In genomic region chr5:55481293-55481900, GRCh38 we compare ENCODE assay signal across 23 cellular contexts. TPM values are rescaled to one million over a fixed set of nuclear protein-coding genes. Genes with fewer than 3 reads are reported as not detected.
A peak's percentile ranks its signal among the peaks of the same experiment; 100 is the strongest.
DNase-seq lines count a peak whose midpoint lies in the region; ATAC-seq, FAIRE-seq and TF ChIP-seq lines count a peak whose summit lies in the region.
"Had no signal": no experiment of that assay in that cellular context is flagged by ENCODE, and none has a peak within 500 bp of the region (broad histone marks: within the 10 kb centered on the region; RNA-seq: fewer than 3 reads in every experiment).

No MANE protein-coding gene starts in this region.

- H3K9me3 Mint-ChIP-seq in GM23338, result no peaks in the 10 kb centered on the region; the same call in 2 of the 3 replicates
- H3K9me3 Mint-ChIP-seq: naive thymus-derived CD8-positive, alpha-beta T cell had no signal

- H3K27me3 Mint-ChIP-seq in GM23338 (ENCODE audit: insufficient read depth, low read depth, poor library complexity), result no peaks in the 10 kb centered on the region
- H3K27me3 Mint-ChIP-seq: naive thymus-derived CD8-positive, alpha-beta T cell had no signal

- H4K8ac ChIP-seq in H1 (ENCODE audit: extremely low read depth, insufficient read depth, low read length), result no peak overlapping the region

- no peak overlapping the region for H4K91ac ChIP-seq in H1 (replicated peaks; ENCODE audit: insufficient read length, low read length)

- peaks cover 3% of the 10 kb centered on the region; the same call in 1 of the 2 replicates for H3K79me1 ChIP-seq in H1 (ENCODE audit: low read depth, low read length)

- no peak overlapping the region for H3K4me3 Mint-ChIP-seq in GM23338
- H3K4me3 Mint-ChIP-seq: naive thymus-derived CD8-positive, alpha-beta T cell had no signal

- peaks cover 75% of the 10 kb centered on the region for H3K79me2 ChIP-seq in GM23338 (replicated peaks; ENCODE audit: insufficient read depth)
- peaks cover 0 to 67% of the 10 kb centered on the region in 2 experiments; a peak in 3 of 4 replicates for H3K79me2 ChIP-seq in H1 (ENCODE audit: control insufficient read depth in 1 of 2, insufficient read depth in 2 of 2, low read length in 2 of 2)

- WGBS in H1 (ENCODE audit: extremely low coverage in 1 of 2, insufficient coverage in 1 of 2, insufficient read length in 1 of 2, insufficient replicate concordance in 2 of 2, low coverage in 1 of 2, low lambda C conversion rate in 2 of 2, missing lambda C conversion rate in 1 of 2), 2 experiments, result 74% methylated on average over 3 of the region's 3 CpGs; no CpG with 5 or more reads in 1 of the 2 experiments

- H3K4ac ChIP-seq in H1 (replicated peaks; ENCODE audit: insufficient read length, low read depth, low read length), result no peak overlapping the region

- H3K4me1 ChIP-seq in GM23338 (ENCODE audit: insufficient read depth) (peaks cover 43% of the 10 kb centered on the region), H1 (replicated peaks in 1 of 4; ENCODE audit: control insufficient read depth in 3 of 4, insufficient read depth in 4 of 4, low read length in 3 of 4) (peaks cover 3 to 18% (median 11%) of the 10 kb centered on the region in 4 experiments; a peak in 6 of 7 replicates), gastrocnemius medialis (peaks cover 16 to 28% of the 10 kb centered on the region in 2 donors)
- H3K4me1 ChIP-seq: BLaER1 had no signal

- H2BK12ac ChIP-seq in H1 (ENCODE audit: low read depth, low read length), result no peak overlapping the region

- DNase-seq in GM23338 (ENCODE audit: low spot score) (no peak), NCI-H69 (lab: John Stamatoyannopoulos, UW) (peak; percentile 8), H1 (ENCODE audit: low read depth in 1 of 2, low spot score in 2 of 2) (no peak), gastrocnemius medialis (peak in 1 of 2 donors; percentile 6), GF-D8 (lab: John Stamatoyannopoulos, UW) (no peak)
- DNase-seq in stimulated activated naive CD4-positive, alpha-beta T cell treated with Interleukin-2 at 50 U/mL for 16 hours (lab: John Stamatoyannopoulos, UW), result no peak
- DNase-seq: activated CD4-positive, alpha-beta T cell treated with anti-CD3 and anti-CD28 coated beads, Interleukin-2, amount 50 U/mL, for 48 hours; activated gamma-delta T cell treated with Interleukin-2 at 50 U/mL for 16 hours; cerebellar nuclear complex; DMS153; hippocampal formation; naive thymus-derived CD8-positive, alpha-beta T cell; NCI-H2107; posterior cingulate gyrus; small intestine; stimulated activated CD4-positive, alpha-beta T cell treated with anti-CD3 and anti-CD28 coated beads, Interleukin-2, amount 100 ng/mL, for 48 hours; stomach; trophoblast cell; WERI-Rb-1 had no signal

- H3K4me3 ChIP-seq in GM23338, result no peak overlapping the region
- no peak overlapping the region for H3K4me3 ChIP-seq in H1 (ENCODE audit: extremely low read depth in 1 of 4, insufficient read depth in 2 of 4, low read depth in 3 of 4, low read length in 4 of 4)
- no peak overlapping the region for H3K4me3 ChIP-seq in gastrocnemius medialis
- H3K4me3 ChIP-seq: BLaER1, SJSA1, stomach had no signal

- H2BK5ac ChIP-seq in H1 (ENCODE audit: low read depth, low read length), result 0 out of 2 replicates have a peak overlapping the region, but pooled peaks have one; percentile 8

- H2BK15ac ChIP-seq in H1 (ENCODE audit: low read length), result no peak overlapping the region

- H3K23me2 ChIP-seq in H1 (ENCODE audit: low read depth, low read length), result no peaks in the 10 kb centered on the region

- POLR2A ChIA-PET in H1 (lab: Charles Lee; ENCODE audit: partially characterized antibody), result no interaction called here

- TF ChIP-seq CTCF in GM23338 (conservative IDR thresholded peaks at IDR 0.05; ENCODE audit: low read depth in 2 of 2) (no peak), H1 (IDR thresholded peaks at IDR 0.05; ENCODE audit: control extremely low read depth in 1 of 3, insufficient read depth in 1 of 3, low read depth in 1 of 3, low read length in 3 of 3) (no peak), gastrocnemius medialis (IDR thresholded peaks at IDR 0.05 in 4 of 5, conservative IDR thresholded peaks at IDR 0.05 in 1 of 5) (no peak)

- 0 out of 2 replicates have a peak overlapping the region, but pooled peaks have one; percentile 4 for H3K27ac ChIP-seq in GM23338 (ENCODE audit: low read depth)
- H3K27ac ChIP-seq in H1 (ENCODE audit: low read depth, low read length), result no peak overlapping the region
- peak overlapping the region; percentile 17 to 51 (median 46) for H3K27ac ChIP-seq in gastrocnemius medialis
- H3K27ac ChIP-seq: BLaER1, SJSA1, stomach, WERI-Rb-1 had no signal

- H3K36me3 ChIP-seq in GM23338 (ENCODE audit: insufficient read depth), result no peaks in the 10 kb centered on the region
- H3K36me3 ChIP-seq in H1 (ENCODE audit: control insufficient read depth in 2 of 4, insufficient read depth in 4 of 4, low read length in 3 of 4), result no peaks in the 10 kb centered on the region; a peak in 1 of 8 replicates
- peaks cover 0 to 2% of the 10 kb centered on the region in 2 donors for H3K36me3 ChIP-seq in gastrocnemius medialis
- H3K36me3 ChIP-seq: BLaER1, SJSA1, WERI-Rb-1 had no signal

- H3K14ac ChIP-seq in H1 (ENCODE audit: insufficient read length), result no peak overlapping the region

- ATAC-seq in GM23338 (no peak), gastrocnemius medialis (peak in 1 of 2 donors; percentile 61), HG02884 (IDR thresholded peaks at IDR 0.05; ENCODE audit: unreplicated experiment) (no peak)
- ATAC-seq: naive thymus-derived CD8-positive, alpha-beta T cell had no signal

- no peak overlapping the region for H3K56ac ChIP-seq in H1 (replicated peaks; ENCODE audit: insufficient read length, low read depth, low read length)

- H3F3A ChIP-seq in GM23338 (replicated peaks; ENCODE audit: low read depth), result no peaks in the 10 kb centered on the region

- in situ Hi-C loops in gastrocnemius medialis (cut with MboI; ENCODE audit: low sequenced_read_pairs in 4 of 4), result no loop called here

- peak overlapping the region; percentile 29 for H4K5ac ChIP-seq in H1 (ENCODE audit: insufficient read length, low read depth, low read length)

- peaks cover 61% of the 10 kb centered on the region for H3K4me1 Mint-ChIP-seq in GM23338

- H2AFZ ChIP-seq in GM23338, result no peak overlapping the region
- H2AFZ ChIP-seq in H1 (ENCODE audit: low read length), result no peak overlapping the region

- 0 out of 2 replicates have a peak overlapping the region, but pooled peaks have one; percentile 78 for H3K27ac Mint-ChIP-seq in GM23338

- no peak for TF ChIP-seq RAD21 in H1 (IDR thresholded peaks at IDR 0.05 in 1 of 2, conservative IDR thresholded peaks at IDR 0.05 in 1 of 2; ENCODE audit: low read depth in 2 of 2, low read length in 2 of 2)

- H3K9me3 ChIP-seq in H1 (ENCODE audit: insufficient read depth in 2 of 2, low read depth in 1 of 2, low read length in 1 of 2), result no peaks in the 10 kb centered on the region
- H3K9me3 ChIP-seq in gastrocnemius medialis, result no peaks in the 10 kb centered on the region
- H3K9me3 ChIP-seq: BLaER1, SJSA1, stomach had no signal

- no peak for TF ChIP-seq POLR2A in H1 (IDR thresholded peaks at IDR 0.05; ENCODE audit: control extremely low read depth in 1 of 2, low read depth in 2 of 2, low read length in 2 of 2)
- no peak for TF ChIP-seq POLR2A in gastrocnemius medialis (IDR thresholded peaks at IDR 0.05)

- H3K4me2 ChIP-seq in GM23338 (no peak overlapping the region), H1 (ENCODE audit: insufficient read depth in 1 of 2, low read depth in 2 of 2, low read length in 2 of 2) (no peak overlapping the region)
- H3K4me2 ChIP-seq: BLaER1 had no signal

- peak overlapping the region; percentile 24 for H2BK120ac ChIP-seq in H1 (replicated peaks; ENCODE audit: low read depth, low read length)

- no peaks in the 10 kb centered on the region for H3K9me2 ChIP-seq in GM23338 (ENCODE audit: insufficient read depth)

- no peak overlapping the region for H2BK20ac ChIP-seq in H1 (ENCODE audit: low read length)

- intact Hi-C loops in gastrocnemius medialis (cut with DNase I; ENCODE audit: low total_unique reads), result no loop called here

- no peaks in the 10 kb centered on the region; the same call in 2 of the 3 replicates for H3K36me3 Mint-ChIP-seq in GM23338 (ENCODE audit: low read depth)

- no peaks in the 10 kb centered on the region for H4K20me1 ChIP-seq in GM23338 (replicated peaks; ENCODE audit: insufficient read depth)
- H4K20me1 ChIP-seq in H1 (replicated peaks in 1 of 2; ENCODE audit: control insufficient read depth in 1 of 2, insufficient read depth in 2 of 2, low read length in 2 of 2), result peaks cover 0 to 2% of the 10 kb centered on the region in 2 experiments
- H4K20me1 ChIP-seq: BLaER1 had no signal

- no peak overlapping the region for H3K18ac ChIP-seq in H1 (ENCODE audit: extremely low read depth, low read length)

- H3K23ac ChIP-seq in H1 (ENCODE audit: insufficient read length), result no peak overlapping the region

- H3K9ac ChIP-seq in H1 (replicated peaks in 1 of 4; ENCODE audit: extremely low read depth in 1 of 4, low read depth in 3 of 4, low read length in 3 of 4), result no peak overlapping the region
- H3K9ac ChIP-seq: BLaER1 had no signal

- no peak for TF ChIP-seq EP300 in H1 (IDR thresholded peaks at IDR 0.05; ENCODE audit: borderline replicate concordance in 1 of 2, low read depth in 2 of 2, low read length in 2 of 2)

- CTCF ChIA-PET in H1 (lab: Charles Lee; ENCODE audit: partially characterized antibody), result interaction anchor here (1.1 kb wide), 1 partner anchor 19 kb away, joined by 3 read pairs; no protein-coding TSS in a partner anchor

- no peaks in the 10 kb centered on the region for H3K27me3 ChIP-seq in GM23338 (ENCODE audit: insufficient read depth)
- no peaks in the 10 kb centered on the region for H3K27me3 ChIP-seq in H1 (replicated peaks in 1 of 4; ENCODE audit: control insufficient read depth in 3 of 4, extremely low read depth in 1 of 4, insufficient read depth in 3 of 4, low read length in 3 of 4)
- H3K27me3 ChIP-seq in gastrocnemius medialis, result no peaks in the 10 kb centered on the region
- H3K27me3 ChIP-seq: BLaER1, SJSA1, stomach had no signal

- H2AK5ac ChIP-seq in H1 (ENCODE audit: low read depth, low read length), result no peak overlapping the region

- peak; percentile 13 for FAIRE-seq in H1 (lab: Jason Lieb, UNC)
- FAIRE-seq: keratinocyte had no signal

TF ChIP-seq in H1, 55 proteins besides CTCF, POLR2A, EP300 and RAD21 (continues in another document):
- no peak for TF ChIP-seq SIN3A (conservative IDR thresholded peaks at IDR 0.05 in 1 of 2, IDR thresholded peaks at IDR 0.05 in 1 of 2; ENCODE audit: low read depth in 1 of 2, low read length in 2 of 2)

RNA-seq across cellular contexts. Expression of gene PLPP1, which starts 53.4 kb away (rescaled TPM):
- 92.0 and 97.1 TPM in 2 replicates for total RNA-seq in GM23338 (2014; rRNA removed; shearing (Covaris generic))
- polyA plus RNA-seq in GM23338 (2016; fragmentation: Nextera tagmentation; extraction: Ambion mirVana) (39.1 and 42.1 TPM in 2 replicates), H1 (2011; rRNA removed) (66.4 and 91.3 TPM in 2 replicates)
- total RNA-seq in H1 (2021; fragmentation: NEBNext Ultra II Directional; extraction: Animal tissue kit (Norgen Biotek cat#: 25700)), result 43.7 and 47.2 TPM in 2 replicates
- 78.6 TPM for polyA plus RNA-seq in H1 (2011; cell fraction: cytosol; rRNA removed)
- polyA plus RNA-seq in H1 (2011; cell fraction: nucleus; rRNA removed), result 38.0 TPM
- 36.2 to 50.1 TPM (median 48.2 TPM) in 4 replicates for polyA plus RNA-seq in H1 (2012, experiment 1 of 2)
- 30.5 TPM for polyA plus RNA-seq in H1 (2012, experiment 2 of 2)
- 38.9 TPM for polyA plus RNA-seq in H1 (2013, experiment 1 of 2)
- polyA plus RNA-seq in H1 (2013, experiment 2 of 2), result 44.3 TPM
- polyA minus RNA-seq in H1 (2011; rRNA and poly(A)+ RNA removed), result 67.9 and 73.8 TPM in 2 replicates
- polyA minus RNA-seq in H1 (2011; cell fraction: cytosol; rRNA and poly(A)+ RNA removed), result 32.1 TPM
- 74.5 TPM for polyA minus RNA-seq in H1 (2011; cell fraction: nucleus; rRNA and poly(A)+ RNA removed)
- total RNA-seq in gastrocnemius medialis, result 100 to 1,000 TPM in 1 of 4 donors, 10 to 100 TPM in 3; 79.8 to 147 (median 91.5) TPM
